In the genomic region with DNA sequence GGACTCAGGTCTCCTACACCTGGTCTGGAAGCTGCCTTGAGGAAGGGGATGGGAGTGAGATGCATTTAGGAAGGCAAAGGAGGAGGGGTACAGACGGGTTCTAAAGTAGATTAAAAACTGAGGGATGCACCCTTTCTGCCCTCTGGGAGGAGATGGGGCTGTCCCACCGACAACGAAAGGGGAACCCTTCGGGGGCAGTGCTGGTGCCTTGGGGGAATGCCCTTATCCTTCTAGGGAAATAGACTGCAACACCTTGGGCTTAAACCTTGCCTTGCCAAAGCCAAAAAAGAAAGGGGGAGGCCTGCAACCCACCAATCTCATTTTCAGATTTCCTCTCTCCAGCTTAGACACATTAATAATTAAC, we compare ENCODE assay signal across 8 cellular contexts.
DNase-seq lines count a peak whose midpoint lies in the region; ATAC-seq and TF ChIP-seq lines count a peak whose summit lies in the region.

No MANE protein-coding gene starts in this region.

- no peak for TF ChIP-seq POLR2A in gastroesophageal sphincter (IDR thresholded peaks at IDR 0.05)

- H3K36me3 ChIP-seq in gastroesophageal sphincter, result no peaks in the 10 kb centered on the region

- H3K27ac ChIP-seq in gastroesophageal sphincter, result peak overlapping the region in 2 of 4 donors; percentile 58 to 74

- H3K27ac Mint-ChIP-seq in T-helper 2 cell treated with Interferon-gamma antibody and Interleukin-4, amounts not matched to agents 5 μg/mL and 100 μg/mL, for 36 hours, result no peak overlapping the region
- H3K27ac Mint-ChIP-seq in stimulated activated naive CD8-positive, alpha-beta T cell treated with anti-CD3 and anti-CD28 coated beads, Interleukin-15, Interleukin-2, amounts not matched to agents 100 ng/mL and 50 ng/mL, for 24 hours, result peak overlapping the region; percentile 61
- no peak overlapping the region for H3K27ac Mint-ChIP-seq in naive thymus-derived CD8-positive, alpha-beta T cell

- TF ChIP-seq EP300 in gastroesophageal sphincter (IDR thresholded peaks at IDR 0.05), result no peak

- peak overlapping the region; percentile 46 to 62 for H3K4me3 ChIP-seq in gastroesophageal sphincter

- no peaks in the 10 kb centered on the region for H3K9me3 ChIP-seq in gastroesophageal sphincter

- no peak for TF ChIP-seq CTCF in gastroesophageal sphincter (IDR thresholded peaks at IDR 0.05)

- POLR2A ChIA-PET in naive thymus-derived CD8-positive, alpha-beta T cell (lab: Charles Lee), result no interaction called here

- peak overlapping the region; percentile 52 for H3K4me3 Mint-ChIP-seq in T-helper 2 cell treated with Interferon-gamma antibody and Interleukin-4, amounts not matched to agents 5 μg/mL and 100 μg/mL, for 36 hours
- peak overlapping the region; percentile 85 for H3K4me3 Mint-ChIP-seq in stimulated activated naive CD8-positive, alpha-beta T cell treated with anti-CD3 and anti-CD28 coated beads, Interleukin-15, Interleukin-2, amounts not matched to agents 100 ng/mL and 50 ng/mL, for 24 hours
- peak overlapping the region in 1 of 10 donors; percentile 25 for H3K4me3 Mint-ChIP-seq in naive thymus-derived CD8-positive, alpha-beta T cell

- peaks cover 46% of the 10 kb centered on the region for H3K27me3 Mint-ChIP-seq in T-helper 2 cell treated with Interferon-gamma antibody and Interleukin-4, amounts not matched to agents 5 μg/mL and 100 μg/mL, for 36 hours (ENCODE audit: low read depth)
- peaks cover 61% of the 10 kb centered on the region for H3K27me3 Mint-ChIP-seq in stimulated activated naive CD8-positive, alpha-beta T cell treated with anti-CD3 and anti-CD28 coated beads, Interleukin-15, Interleukin-2, amounts not matched to agents 100 ng/mL and 50 ng/mL, for 24 hours
- H3K27me3 Mint-ChIP-seq in naive thymus-derived CD8-positive, alpha-beta T cell, result peaks cover 19 to 54% (median 37%) of the 10 kb centered on the region in 5 donors

- no peaks in the 10 kb centered on the region for H3K36me3 Mint-ChIP-seq in T-helper 2 cell treated with Interferon-gamma antibody and Interleukin-4, amounts not matched to agents 5 μg/mL and 100 μg/mL, for 36 hours (ENCODE audit: low read depth)
- H3K36me3 Mint-ChIP-seq in stimulated activated naive CD8-positive, alpha-beta T cell treated with anti-CD3 and anti-CD28 coated beads, Interleukin-15, Interleukin-2, amounts not matched to agents 100 ng/mL and 50 ng/mL, for 24 hours (ENCODE audit: low read depth), result no peaks in the 10 kb centered on the region
- no peaks in the 10 kb centered on the region for H3K36me3 Mint-ChIP-seq in naive thymus-derived CD8-positive, alpha-beta T cell

- H3K4me1 ChIP-seq in gastroesophageal sphincter, result peaks cover 0 to 31% (median 10%) of the 10 kb centered on the region in 3 donors

- WGBS in gastroesophageal sphincter (ENCODE audit: low coverage in 1 of 2), 2 donors, result 20 to 53% methylated on average over 1 to 4 of the region's 4 CpGs

- H3K27me3 ChIP-seq in gastroesophageal sphincter, result no peaks in the 10 kb centered on the region

- DNase-seq in T-helper 2 cell treated with Interferon-gamma antibody and Interleukin-4, amounts not matched to agents 5 μg/mL and 100 μg/mL, for 36 hours (ENCODE audit: low spot score), result no peak
- no peak for DNase-seq in T-helper 2 cell
- DNase-seq in NCI-H345 (lab: John Stamatoyannopoulos, UW), result no peak
- no peak for DNase-seq in naive thymus-derived CD8-positive, alpha-beta T cell
- no peak for DNase-seq in SKM-1 treated with dmso at 0.1 percent for 144 hours (lab: John Stamatoyannopoulos, UW; ENCODE audit: unreplicated experiment)

- no peaks in the 10 kb centered on the region for H3K9me3 Mint-ChIP-seq in T-helper 2 cell treated with Interferon-gamma antibody and Interleukin-4, amounts not matched to agents 5 μg/mL and 100 μg/mL, for 36 hours
- H3K9me3 Mint-ChIP-seq in stimulated activated naive CD8-positive, alpha-beta T cell treated with anti-CD3 and anti-CD28 coated beads, Interleukin-15, Interleukin-2, amounts not matched to agents 100 ng/mL and 50 ng/mL, for 24 hours, result no peaks in the 10 kb centered on the region
- H3K9me3 Mint-ChIP-seq in naive thymus-derived CD8-positive, alpha-beta T cell, result no peaks in the 10 kb centered on the region

- ATAC-seq in HG03432 (IDR thresholded peaks at IDR 0.05; ENCODE audit: unreplicated experiment) (peak; percentile 61), gastroesophageal sphincter (no peak)
- ATAC-seq in naive thymus-derived CD8-positive, alpha-beta T cell, result no peak

- H3K4me1 Mint-ChIP-seq in T-helper 2 cell treated with Interferon-gamma antibody and Interleukin-4, amounts not matched to agents 5 μg/mL and 100 μg/mL, for 36 hours (ENCODE audit: low read depth), result peaks cover 7% of the 10 kb centered on the region
- peaks cover 26% of the 10 kb centered on the region for H3K4me1 Mint-ChIP-seq in stimulated activated naive CD8-positive, alpha-beta T cell treated with anti-CD3 and anti-CD28 coated beads, Interleukin-15, Interleukin-2, amounts not matched to agents 100 ng/mL and 50 ng/mL, for 24 hours (ENCODE audit: low read depth)
- H3K4me1 Mint-ChIP-seq in naive thymus-derived CD8-positive, alpha-beta T cell, result peaks cover 4 to 11% (median 9%) of the 10 kb centered on the region in 4 donors
